ENCODE assay signal across 8 cellular contexts in the genomic region with DNA sequence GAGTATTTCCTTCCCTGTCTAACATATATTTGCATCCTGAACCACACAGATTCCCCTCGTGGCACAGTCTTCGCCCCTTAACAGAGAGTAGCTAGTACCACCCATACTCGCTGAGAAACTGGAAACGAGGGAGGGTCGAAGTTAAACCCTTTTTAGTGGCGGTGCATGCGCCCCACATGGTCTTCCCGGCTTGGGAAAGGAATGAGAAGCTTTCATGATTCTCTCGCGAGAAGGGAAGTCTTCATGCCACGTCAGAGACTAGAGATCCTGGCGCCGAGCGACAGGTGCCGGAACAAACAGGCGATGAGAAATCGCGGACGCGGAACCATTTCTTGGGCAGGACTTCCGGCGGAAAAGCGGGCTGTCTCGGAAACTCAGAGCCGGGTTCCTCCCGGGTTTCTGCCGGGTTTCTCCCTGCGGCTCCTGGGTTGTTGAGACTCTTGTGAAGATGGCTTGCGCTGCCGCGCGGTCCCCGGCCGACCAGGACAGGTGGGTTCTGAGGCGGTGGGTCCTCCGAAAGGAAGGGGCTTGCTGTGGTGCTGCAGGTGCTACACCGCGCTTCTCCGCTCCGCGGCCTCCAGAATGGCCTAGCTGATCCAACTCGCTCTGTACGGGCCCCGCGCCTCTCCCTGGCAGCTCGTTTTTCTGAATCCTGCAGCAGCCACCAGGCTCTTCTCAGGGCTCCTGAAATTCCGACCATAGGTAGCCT. TPM values are rescaled to one million over a fixed set of nuclear protein-coding genes. Genes with fewer than 3 reads are reported as not detected.
DNase-seq lines count a peak whose midpoint lies in the region; ATAC-seq, FAIRE-seq and TF ChIP-seq lines count a peak whose summit lies in the region.

A gene (plus strand): TSS at position 359 of the 709 bp plus-strand sequence. CDS start 90 bp downstream, at position 449.

- no peaks in the 10 kb centered on the region for H3K9me3 ChIP-seq in kidney (ENCODE audit: control insufficient read depth in 1 of 2, low read length in 2 of 2)

- peak within 1 kb of the TSS; percentile 87 to 96 for H3K4me3 ChIP-seq in kidney (ENCODE audit: low read length in 2 of 2)

- H3K4me1 ChIP-seq in kidney (ENCODE audit: control insufficient read depth in 1 of 2, insufficient read depth in 1 of 2, low read depth in 1 of 2, low read length in 2 of 2): peaks cover 6 to 8% of the 10 kb centered on the region in 2 donors

- peak; percentile 79 for TF ChIP-seq POLR2A in GM19099 (IDR thresholded peaks at IDR 0.05; ENCODE audit: extremely low read depth, insufficient read length, low read depth)

- no peak for TF ChIP-seq CTCF in kidney (IDR thresholded peaks at IDR 0.05; ENCODE audit: borderline replicate concordance, extremely low read depth, insufficient read depth)

- H3K27ac ChIP-seq in kidney (ENCODE audit: low read depth in 2 of 2, low read length in 2 of 2): peak within 1 kb of the TSS; percentile 59 to 64

- H3K9ac ChIP-seq in kidney (ENCODE audit: low read length in 2 of 2): peak within 1 kb of the TSS; percentile 86 to 87

- peak; percentile 92 to 94 for DNase-seq in AML-193 (lab: John Stamatoyannopoulos, UW)
- DNase-seq in NCI-H510A (lab: John Stamatoyannopoulos, UW): peak; percentile 69
- peak; percentile 83 for DNase-seq in activated CD4-positive, alpha-beta T cell treated with anti-CD3 and anti-CD28 coated beads for 1 hour
- peak; percentile 97 for DNase-seq in cerebellum (ENCODE audit: low spot score)
- DNase-seq in kidney: peak; percentile 98
- peak; percentile 94 for DNase-seq in stimulated activated CD4-positive, alpha-beta T cell treated with anti-CD3 and anti-CD28 coated beads, Interleukin-15, amount 100 ng/mL, for 24 hours

- ATAC-seq in HG03432 (IDR thresholded peaks at IDR 0.05; ENCODE audit: unreplicated experiment): peak; percentile 99

- peak; percentile 84 for FAIRE-seq in kidney (lab: Jason Lieb, UNC)

- intact Hi-C loops in kidney (cut with DNase I): no loop called here

- peaks cover 4 to 5% of the 10 kb centered on the region in 2 donors for H3K36me3 ChIP-seq in kidney (ENCODE audit: control insufficient read depth in 1 of 2, insufficient read depth in 2 of 2, low read length in 2 of 2)

RNA-seq across cellular contexts. Expression of the gene that starts here (rescaled TPM):
- total RNA-seq in cerebellum (32.0 TPM), kidney (33.0 TPM)
- polyA plus RNA-seq in kidney (ENCODE audit: insufficient read depth, low read depth, low replicate concordance): 80.6 TPM

Comparison
In these comparisons a context has a peak if more than half of its experiments do, and no peak if none do; other contexts are left out.
1. Peak in every context shown above with its lines: DNase-seq, ATAC-seq, H3K4me3 ChIP-seq and H3K27ac ChIP-seq.